8 cellular contexts compared by ENCODE assay signal in genomic region chr2:57497489-57498096, GRCh38.
DNase-seq lines count a peak whose midpoint lies in the region; ATAC-seq and TF ChIP-seq lines count a peak whose summit lies in the region.

No MANE protein-coding gene starts in this region.

- H2AFZ ChIP-seq in SU-DHL-6 (ENCODE audit: low read depth, low read length, severe bottlenecking): no peak overlapping the region

- no peak overlapping the region for H3K9ac ChIP-seq in SU-DHL-6 (ENCODE audit: low read length)

- no peaks in the 10 kb centered on the region for H4K20me1 ChIP-seq in SU-DHL-6 (ENCODE audit: low read depth, low read length)

- no peaks in the 10 kb centered on the region for H3K9me2 ChIP-seq in SU-DHL-6 (replicated peaks; ENCODE audit: insufficient read depth, low read length)

- H3K79me2 ChIP-seq in SU-DHL-6 (ENCODE audit: insufficient read depth, low read length): no peaks in the 10 kb centered on the region

- H3K4me2 ChIP-seq in SU-DHL-6 (ENCODE audit: low read depth, low read length, poor library complexity, severe bottlenecking): no peak overlapping the region

- H3K27ac ChIP-seq in SU-DHL-6 (ENCODE audit: low read depth, low read length): no peak overlapping the region

- H3F3A ChIP-seq in SU-DHL-6 (ENCODE audit: insufficient read depth): no peaks in the 10 kb centered on the region

- H3K4me3 ChIP-seq in SU-DHL-6 (ENCODE audit: insufficient read depth, low read length, poor library complexity, severe bottlenecking): no peak overlapping the region
- H3K4me3 ChIP-seq in epithelial cell of proximal tubule (ENCODE audit: low read depth, low read length): no peak overlapping the region

- DNase-seq in AG09319 (ENCODE audit: extremely low read depth, low read depth) (peak; percentile 7), NCI-H146 (lab: John Stamatoyannopoulos, UW) (peak; percentile 42), epithelial cell of proximal tubule (ENCODE audit: low read depth) (peak; percentile 2), myocyte (ENCODE audit: low read depth) (peak; percentile 75), NK-92 (lab: John Stamatoyannopoulos, UW; ENCODE audit: unreplicated experiment) (no peak)

- no peaks in the 10 kb centered on the region for H3K27me3 ChIP-seq in SU-DHL-6 (ENCODE audit: low read length)

- ATAC-seq in GM18505 (IDR thresholded peaks at IDR 0.05; ENCODE audit: unreplicated experiment) (peak; percentile 95), HG02884 (IDR thresholded peaks at IDR 0.05; ENCODE audit: unreplicated experiment) (peak; percentile 72)

- peak; percentile 76 for TF ChIP-seq CTCF in AG09319 (IDR thresholded peaks at IDR 0.05; ENCODE audit: low read depth, low read length)
- peak; percentile 75 for TF ChIP-seq CTCF in SU-DHL-6 (IDR thresholded peaks at IDR 0.05; ENCODE audit: insufficient read depth, low read length, poor library complexity, severe bottlenecking)
- TF ChIP-seq CTCF in epithelial cell of proximal tubule (conservative IDR thresholded peaks at IDR 0.05; ENCODE audit: low read depth, low read length): peak; percentile 88

- no peaks in the 10 kb centered on the region for H3K36me3 ChIP-seq in SU-DHL-6 (ENCODE audit: low read length)

- TF ChIP-seq POLR2A in GM18505 (IDR thresholded peaks at IDR 0.05; ENCODE audit: borderline replicate concordance, extremely low read depth, insufficient read depth, insufficient read length): no peak

- no peaks in the 10 kb centered on the region for H3K9me3 ChIP-seq in SU-DHL-6 (ENCODE audit: insufficient read depth, low read length)
